Comparison of ENCODE assay signal across 8 cellular contexts in genomic region chr1:111140680-111140967, GRCh38. TPM values are rescaled to one million over a fixed set of nuclear protein-coding genes. Genes with fewer than 3 reads are reported as not detected.
A peak's percentile ranks its signal among the peaks of the same experiment; 100 is the strongest.
DNase-seq lines count a peak whose midpoint lies in the region; ATAC-seq and TF ChIP-seq lines count a peak whose summit lies in the region.

No MANE protein-coding gene starts in this region.

- H3K27me3 ChIP-seq in Karpas-422 (ENCODE audit: low read length), result no peaks in the 10 kb centered on the region
- no peaks in the 10 kb centered on the region for H3K27me3 ChIP-seq in layer of hippocampus (ENCODE audit: control insufficient read depth, insufficient read depth, low read length)
- H3K27me3 ChIP-seq in suprapubic skin, result no peaks in the 10 kb centered on the region

- H3K79me2 ChIP-seq in Karpas-422 (ENCODE audit: low read length), result peaks cover 87% of the 10 kb centered on the region

- peak overlapping the region; percentile 98 for H3K4me2 ChIP-seq in Karpas-422 (ENCODE audit: low read depth, low read length, poor library complexity, severe bottlenecking)

- DNase-seq in G401 (ENCODE audit: low spot score) (peak; percentile 62), Karpas-422 (peak; percentile 73), brain pericyte (ENCODE audit: low read depth, low spot score) (peak; percentile 16), suprapubic skin (ENCODE audit: low spot score in 2 of 2) (no peak), C1 segment of cervical spinal cord (lab: John Stamatoyannopoulos, UW) (no peak), NCI-H1694 treated with DMSO at 0.1 percent for 48 hours (lab: John Stamatoyannopoulos, UW) (no peak)

- H3K27ac ChIP-seq in Karpas-422 (ENCODE audit: low read length) (peak overlapping the region; percentile 90), layer of hippocampus (ENCODE audit: low read depth, low read length) (peak overlapping the region; percentile 89), suprapubic skin (peak overlapping the region; percentile 92)

- peak overlapping the region; percentile 96 for H3K4me3 ChIP-seq in Karpas-422 (ENCODE audit: low read length)
- H3K4me3 ChIP-seq in suprapubic skin, result peak overlapping the region; percentile 72

- peaks cover 68% of the 10 kb centered on the region for H3K4me1 ChIP-seq in Karpas-422 (ENCODE audit: low read length)
- peaks cover 44% of the 10 kb centered on the region for H3K4me1 ChIP-seq in suprapubic skin

- H4K20me1 ChIP-seq in Karpas-422 (ENCODE audit: insufficient read depth, low read depth, low read length), result peaks cover 8% of the 10 kb centered on the region; the same call in 1 of the 2 replicates

- H3K9me3 ChIP-seq in Karpas-422 (ENCODE audit: low read length) (no peaks in the 10 kb centered on the region), suprapubic skin (no peaks in the 10 kb centered on the region)

- no peaks in the 10 kb centered on the region for H3K9me2 ChIP-seq in Karpas-422 (replicated peaks; ENCODE audit: insufficient read depth, low read length)

- WGBS in suprapubic skin, result 0% methylated on average over 9 of the region's 9 CpGs

- no peak for TF ChIP-seq CTCF in suprapubic skin (IDR thresholded peaks at IDR 0.05)

- H3K36me3 ChIP-seq in Karpas-422 (ENCODE audit: insufficient read depth, low read length) (peaks cover 33% of the 10 kb centered on the region; the same call in 1 of the 2 replicates), suprapubic skin (peaks cover 7% of the 10 kb centered on the region)

- no peak for ATAC-seq in GM18907 (IDR thresholded peaks at IDR 0.05; ENCODE audit: unreplicated experiment)

- TF ChIP-seq EP300 in suprapubic skin (IDR thresholded peaks at IDR 0.05), result no peak

- no peak for TF ChIP-seq POLR2A in suprapubic skin (IDR thresholded peaks at IDR 0.05)

- no peak overlapping the region; the same call in 1 of the 2 replicates for H2AFZ ChIP-seq in Karpas-422 (ENCODE audit: low read length)

- in situ Hi-C loops in G401 (cut with HindIII; ENCODE audit: low sequenced_read_pairs), result no loop called here

- H3K9ac ChIP-seq in Karpas-422 (ENCODE audit: low read length), result peak overlapping the region; percentile 98

RNA-seq across cellular contexts. Expression of gene CEPT1, which starts 0.6 kb away (rescaled TPM):
- 23.4 and 23.8 TPM in 2 replicates for total RNA-seq in G401 (2014; rRNA removed; shearing (Covaris generic))
- total RNA-seq in Karpas-422 (2014; rRNA removed; shearing (Covaris generic); ENCODE audit: low replicate concordance), result 60.5 and 136 TPM in 2 replicates
- 10 to 100 TPM; 29.8 to 50.8 (median 36.9) TPM for total RNA-seq in suprapubic skin

RNA-seq across cellular contexts. Expression of gene DRAM2, which starts 0.7 kb away (rescaled TPM):
- 25.1 and 45.0 TPM in 2 replicates for total RNA-seq in G401 (2014; rRNA removed; shearing (Covaris generic))
- total RNA-seq in Karpas-422 (2014; rRNA removed; shearing (Covaris generic); ENCODE audit: low replicate concordance), result 142 and 268 TPM in 2 replicates
- 10 to 100 TPM; 24.4 to 37.1 (median 31.1) TPM for total RNA-seq in suprapubic skin

RNA-seq across cellular contexts. Expression of gene DENND2D, which starts 59.8 kb away (rescaled TPM):
- total RNA-seq in G401 (2014; rRNA removed; shearing (Covaris generic)), result not detected in 2 replicates
- 80.2 and 90.9 TPM in 2 replicates for total RNA-seq in Karpas-422 (2014; rRNA removed; shearing (Covaris generic); ENCODE audit: low replicate concordance)
- total RNA-seq in suprapubic skin, result 10 to 100 TPM; 25.3 to 37.1 (median 31.8) TPM

Comparison
In these comparisons a context has a peak if more than half of its experiments do, and no peak if none do; other contexts are left out.
1. DNase-seq: peak in G401 (single experiment), Karpas-422 (single experiment) and brain pericyte (single experiment); none in suprapubic skin (0 of 2), C1 segment of cervical spinal cord (0 of 14) and NCI-H1694 treated with DMSO at 0.1 percent for 48 hours (single experiment).
2. RNA of gene DENND2D, which starts 59.8 kb away (total RNA-seq): 80.2 to 90.9 TPM in Karpas-422 and 25.3 to 37.1 TPM in suprapubic skin; not detected in G401; every median in the first group is over 10 times any median in the second.
3. Peak in every context shown above with its lines, with median percentiles within 50 percentile points of each other: H3K27ac ChIP-seq.